Comparison of ENCODE assay signal across 7 cellular contexts in genomic region chr19:30288957-30289735, GRCh38.
"Had no signal": no experiment of that assay in that cellular context is flagged by ENCODE, and none has a peak within 500 bp of the region (broad histone marks: within the 10 kb centered on the region; RNA-seq: fewer than 3 reads in every experiment).

No MANE protein-coding gene starts in this region.

- ATAC-seq: GM23338, K562 had no signal

- H2AFZ ChIP-seq: GM23338 had no signal

- H3K4me2 ChIP-seq: GM23338 had no signal

- H3K4me3 ChIP-seq: GM23338, K562 had no signal

- H3K27ac Mint-ChIP-seq: GM23338, H9, HFFc6 had no signal

- H3K9me3 Mint-ChIP-seq: GM23338, H9 had no signal

- H3K4me3 Mint-ChIP-seq: GM23338, H9, HFFc6 had no signal

- DNase-seq: H9, HCEC 1CT, HFFc6, IMR-90, KG1 had no signal
